1 cellular context compared by ENCODE assay signal in genomic region chr15:38217788-38218609, GRCh38.
TF ChIP-seq lines count a peak whose summit lies in the region.

No MANE protein-coding gene starts in this region.

TF ChIP-seq in HepG2, 621 proteins besides CTCF, POLR2A, EP300 and RAD21 (continued from another document):
- TF ChIP-seq ZHX2 (IDR thresholded peaks at IDR 0.05; ENCODE audit: low read depth) (no peak), ZHX2 (CRISPR knock-in tag; IDR thresholded peaks at IDR 0.05; ENCODE audit: borderline replicate concordance) (no peak), ADNP (CRISPR knock-in tag; IDR thresholded peaks at IDR 0.05) (no peak), CEBPG (CRISPR knock-in tag; IDR thresholded peaks at IDR 0.05) (0 out of 2 replicates have a peak, but pooled peaks have one; percentile 33), BORCS8-MEF2B (CRISPR knock-in tag; IDR thresholded peaks at IDR 0.05) (no peak), ZNF598 (CRISPR knock-in tag; IDR thresholded peaks at IDR 0.05; ENCODE audit: borderline replicate concordance) (no peak), PHF8 (CRISPR knock-in tag; IDR thresholded peaks at IDR 0.05) (no peak), ZNF639 (CRISPR knock-in tag; conservative IDR thresholded peaks at IDR 0.05) (no peak), ZNF33A (CRISPR knock-in tag; IDR thresholded peaks at IDR 0.05; ENCODE audit: borderline replicate concordance) (no peak), CBX1 (IDR thresholded peaks at IDR 0.05; ENCODE audit: low read depth) (no peak), SNAPC5 (CRISPR knock-in tag; IDR thresholded peaks at IDR 0.05; ENCODE audit: borderline replicate concordance) (no peak), ATF4 (CRISPR knock-in tag; IDR thresholded peaks at IDR 0.05) (peak in 1 of 2 experiments; percentile 88; a peak in 2 of 4 replicates), SALL2 (CRISPR knock-in tag; IDR thresholded peaks at IDR 0.05) (no peak), MED1 (CRISPR knock-in tag; IDR thresholded peaks at IDR 0.05) (no peak), THYN1 (CRISPR knock-in tag; IDR thresholded peaks at IDR 0.05; ENCODE audit: borderline replicate concordance, low read depth) (no peak)
